ENCODE assay signal across 12 cellular contexts in genomic region chr17:81153340-81153803, GRCh38. TPM values are rescaled to one million over a fixed set of nuclear protein-coding genes. Genes with fewer than 3 reads are reported as not detected.
A peak's percentile ranks its signal among the peaks of the same experiment; 100 is the strongest.
DNase-seq lines count a peak whose midpoint lies in the region; ATAC-seq lines count a peak whose summit lies in the region.
"Had no signal": no experiment of that assay in that cellular context is flagged by ENCODE, and none has a peak within 500 bp of the region (broad histone marks: within the 10 kb centered on the region; RNA-seq: fewer than 3 reads in every experiment).

No MANE protein-coding gene starts in this region.

- peak overlapping the region; percentile 66 for H3K27ac ChIP-seq in cingulate gyrus (ENCODE audit: low read depth, low read length)
- H3K27ac ChIP-seq: gastroesophageal sphincter had no signal

- DNase-seq in EL (peak; percentile 44), NCI-H69 (lab: John Stamatoyannopoulos, UW) (peak; percentile 22), nucleus accumbens (lab: John Stamatoyannopoulos, UW) (peak in 52 of 56 donors; percentile 27 to 91 (median 78)), G401 (ENCODE audit: low spot score) (no peak), NCI-H82 treated with DMSO at 0.1 percent for 48 hours (lab: John Stamatoyannopoulos, UW; ENCODE audit: unreplicated experiment) (no peak)
- DNase-seq: activated naive CD4-positive, alpha-beta T cell treated with anti-CD3 and anti-CD28 coated beads, Interleukin-2, amount 50 U/mL, for 16 hours; NCI-H187 treated with DMSO at 0.1 percent for 48 hours; nephron progenitor cell had no signal

- in situ Hi-C loops in G401 (cut with HindIII; ENCODE audit: low sequenced_read_pairs): no loop called here

- no peak for ATAC-seq in GM19023 (IDR thresholded peaks at IDR 0.05; ENCODE audit: unreplicated experiment)
- no peak for ATAC-seq in GM18867 (IDR thresholded peaks at IDR 0.05; ENCODE audit: unreplicated experiment)
- ATAC-seq: gastroesophageal sphincter had no signal

RNA-seq across cellular contexts. Expression of gene PVALEF, which starts 11.9 kb away (rescaled TPM):
- not detected in 2 replicates for total RNA-seq in G401 (2014; rRNA removed; shearing (Covaris generic))
- total RNA-seq: gastroesophageal sphincter had no signal

RNA-seq across cellular contexts. Expression of gene AATK, which starts 12.6 kb away (rescaled TPM):
- 7.5 and 19.0 TPM in 2 replicates for total RNA-seq in G401 (2014; rRNA removed; shearing (Covaris generic))

Comparison
In these comparisons a context has a peak if more than half of its experiments do, and no peak if none do; other contexts are left out.
1. DNase-seq: peak in EL (single experiment), NCI-H69 (single experiment) and nucleus accumbens (52 of 56); none in G401 (single experiment) and NCI-H82 treated with DMSO at 0.1 percent for 48 hours (single experiment).